1 cellular context compared by ENCODE assay signal in genomic region chr11:69355346-69355940, GRCh38.
TF ChIP-seq lines count a peak whose summit lies in the region.

No MANE protein-coding gene starts in this region.

TF ChIP-seq in endothelial cell of umbilical vein, 7 proteins besides CTCF, POLR2A, EP300 and RAD21:
- no peak for TF ChIP-seq JUN (IDR thresholded peaks at IDR 0.05; ENCODE audit: borderline replicate concordance, insufficient read depth, insufficient read length, low read depth)
- TF ChIP-seq GATA2 (IDR thresholded peaks at IDR 0.05; ENCODE audit: insufficient read depth, insufficient read length, low read depth, low read length) = no peak
- TF ChIP-seq MYC (IDR thresholded peaks at IDR 0.05; ENCODE audit: low read depth, low read length) = no peak
- TF ChIP-seq FOS (IDR thresholded peaks at IDR 0.05; ENCODE audit: borderline replicate concordance, insufficient read depth, low read length) = no peak
- TF ChIP-seq EZH2 (IDR thresholded peaks at IDR 0.05; ENCODE audit: borderline replicate concordance, low read depth, low read length, severe bottlenecking) = no peak
- TF ChIP-seq MAX (IDR thresholded peaks at IDR 0.05; ENCODE audit: insufficient read depth, insufficient read length) = no peak
- TF ChIP-seq POLR2AphosphoS5 (IDR thresholded peaks at IDR 0.05; ENCODE audit: insufficient read depth, low read depth, low read length) = no peak
